ENCODE assay signal across 27 cellular contexts in the genomic region with DNA sequence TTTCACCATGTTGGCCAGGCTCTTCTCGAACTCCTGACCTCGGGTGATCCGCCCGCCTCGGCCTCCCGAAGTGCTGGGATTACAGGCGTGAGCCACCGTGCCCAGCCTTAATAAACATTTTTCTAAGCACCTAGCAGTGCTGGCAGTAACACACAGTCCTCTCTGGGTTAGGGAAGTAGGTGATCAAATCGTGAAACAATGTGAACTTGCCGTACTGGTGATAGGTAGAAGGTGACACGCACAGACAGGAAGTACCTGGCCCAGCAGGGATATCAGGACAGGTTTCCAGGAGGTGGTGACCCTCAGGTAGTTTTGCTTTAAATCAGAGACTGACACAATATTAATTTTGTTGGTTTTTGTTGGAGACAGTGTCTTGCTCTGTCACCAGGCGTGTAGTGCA. TPM values are rescaled to one million over a fixed set of nuclear protein-coding genes. Genes with fewer than 3 reads are reported as not detected.
"Had no signal": no experiment of that assay in that cellular context is flagged by ENCODE, and none has a peak within 500 bp of the region (broad histone marks: within the 10 kb centered on the region; RNA-seq: fewer than 3 reads in every experiment).

No MANE protein-coding gene starts in this region.

- H3K9me3 Mint-ChIP-seq: memory B cell; natural killer cell; stimulated activated naive CD8-positive, alpha-beta T cell treated with anti-CD3 and anti-CD28 coated beads, Interleukin-15, amount 100 ng/mL, for 72 hours had no signal

- H3K4me2 ChIP-seq: smooth muscle cell had no signal

- H3K4me3 ChIP-seq: coronary artery, esophagus squamous epithelium, heart right ventricle, lung, prostate gland, right atrium auricular region, smooth muscle cell, suprapubic skin, transverse colon had no signal

- H3K36me3 Mint-ChIP-seq: natural killer cell had no signal

- ATAC-seq: heart right ventricle; natural killer cell; sciatic nerve; stimulated activated naive CD8-positive, alpha-beta T cell treated with anti-CD3 and anti-CD28 coated beads, Interleukin-15, amount 100 ng/mL, for 72 hours had no signal

- H3K27me3 Mint-ChIP-seq: memory B cell; stimulated activated naive CD8-positive, alpha-beta T cell treated with anti-CD3 and anti-CD28 coated beads, Interleukin-15, amount 100 ng/mL, for 72 hours had no signal

- H3K9me3 ChIP-seq: esophagus squamous epithelium, heart right ventricle, prostate gland, right atrium auricular region, suprapubic skin, transverse colon had no signal

- H3K4me3 Mint-ChIP-seq: memory B cell; stimulated activated naive CD8-positive, alpha-beta T cell treated with anti-CD3 and anti-CD28 coated beads, Interleukin-15, amount 100 ng/mL, for 72 hours had no signal

- H3K27me3 ChIP-seq: esophagus squamous epithelium, heart right ventricle, right atrium auricular region, suprapubic skin, transverse colon had no signal

- H3K27ac ChIP-seq: coronary artery, heart right ventricle, prostate gland, suprapubic skin, transverse colon had no signal

- DNase-seq: dermis blood vessel endothelial cell; effector memory CD4-positive, alpha-beta T cell; esophagus squamous epithelium; foreskin melanocyte; glutamatergic neuron; hippocampal formation; kidney glomerular epithelial cell; natural killer cell; stimulated activated CD4-positive, alpha-beta T cell treated with anti-CD3 and anti-CD28 coated beads, Interleukin-12 subunit alpha, Interleukin-12 subunit beta, amount 100 ng/mL, for 4 hours; stimulated activated CD4-positive, alpha-beta T cell treated with anti-CD3 and anti-CD28 coated beads, Interleukin-1b, Interleukin-23, amount 100 ng/mL, for 48 hours; stimulated activated CD4-positive, alpha-beta T cell treated with anti-CD3 and anti-CD28 coated beads, Interleukin-4, amount 100 ng/mL, for 1 hour; stimulated activated CD8-positive, alpha-beta memory T cell treated with anti-CD3 and anti-CD28 coated beads, Interleukin-4, amount 100 ng/mL, for 48 hours; stimulated activated naive CD4-positive, alpha-beta T cell; stimulated activated naive CD8-positive, alpha-beta T cell treated with anti-CD3 and anti-CD28 coated beads, Interleukin-15, amount 100 ng/mL, for 72 hours; transverse colon had no signal

- H3K27ac Mint-ChIP-seq: memory B cell; natural killer cell; stimulated activated naive CD8-positive, alpha-beta T cell treated with anti-CD3 and anti-CD28 coated beads, Interleukin-15, amount 100 ng/mL, for 72 hours had no signal

- H3K36me3 ChIP-seq: prostate gland, transverse colon had no signal

RNA-seq across cellular contexts. Expression of gene GLTPD2, which starts 22.7 kb away (rescaled TPM):
- total RNA-seq: dermis blood vessel endothelial cell, mononuclear cell, natural killer cell, osteocyte, prostate gland, right atrium auricular region, sciatic nerve, smooth muscle cell, urinary bladder had no signal
